Comparison of ENCODE assay signal across 11 cellular contexts in genomic region chr14:63933110-63933509, GRCh38.
DNase-seq lines count a peak whose midpoint lies in the region; ATAC-seq and TF ChIP-seq lines count a peak whose summit lies in the region.
"Had no signal": no experiment of that assay in that cellular context is flagged by ENCODE, and none has a peak within 500 bp of the region (broad histone marks: within the 10 kb centered on the region; RNA-seq: fewer than 3 reads in every experiment).

No MANE protein-coding gene starts in this region.

- no peak for TF ChIP-seq CTCF in GM23338 (conservative IDR thresholded peaks at IDR 0.05; ENCODE audit: low read depth in 2 of 2)

- DNase-seq in GM23338 (ENCODE audit: low spot score) = no peak
- DNase-seq in immature natural killer cell = no peak
- no peak for DNase-seq in stimulated activated naive B cell treated with anti-CD40 and anti-IgM and Interleukin-4, amounts not matched to agents 10 μg/mL and 1 μg/mL and 100 μg/mL, for 72 hours
- no peak for DNase-seq in naive thymus-derived CD8-positive, alpha-beta T cell
- no peak for DNase-seq in stimulated activated CD4-positive, alpha-beta T cell treated with anti-CD3 and anti-CD28 coated beads, Interleukin-12 subunit alpha, Interleukin-12 subunit beta, amount 100 ng/mL, for 4 hours
- DNase-seq in substantia nigra (lab: John Stamatoyannopoulos, UW) = no peak
- DNase-seq: activated CD4-positive, alpha-beta T cell treated with anti-CD3 and anti-CD28 coated beads for 4 hours; NCI-H1092 treated with DMSO at 0.1 percent for 48 hours had no signal

- H3K36me3 ChIP-seq in ACC112 (ENCODE audit: insufficient read depth, low read length) (no peaks in the 10 kb centered on the region), GM23338 (ENCODE audit: insufficient read depth) (no peaks in the 10 kb centered on the region)

- POLR2A ChIA-PET in naive thymus-derived CD8-positive, alpha-beta T cell (lab: Charles Lee) = interaction anchor here (0.6 kb wide), 1 partner anchor 1104 kb away, joined by 4 read pairs; no protein-coding TSS in a partner anchor

- H2AFZ ChIP-seq in ACC112 (ENCODE audit: low read length, unreplicated experiment) = no peak overlapping the region
- no peak overlapping the region for H2AFZ ChIP-seq in GM23338

- H3K4me1 ChIP-seq in ACC112 (ENCODE audit: control insufficient read depth, insufficient read depth, low read length, unreplicated experiment) = no peaks in the 10 kb centered on the region
- H3K4me1 ChIP-seq in GM23338 (ENCODE audit: insufficient read depth) = peaks cover 14% of the 10 kb centered on the region

- peaks cover 4% of the 10 kb centered on the region; the same call in 1 of the 3 replicates for H3K36me3 Mint-ChIP-seq in GM23338 (ENCODE audit: low read depth)
- peaks cover 20% of the 10 kb centered on the region for H3K36me3 Mint-ChIP-seq in T-helper 1 cell treated with Interleukin-12 subunit alpha and Interleukin-12 subunit beta and Interleukin-4 antibody, amounts not matched to agents 30 μg/mL and 1 μg/mL, for 36 hours (ENCODE audit: low read depth)
- peaks cover 4 to 5% (median 5%) of the 10 kb centered on the region in 3 donors for H3K36me3 Mint-ChIP-seq in immature natural killer cell
- H3K36me3 Mint-ChIP-seq in stimulated activated naive B cell treated with anti-CD40 and anti-IgM and Interleukin-4, amounts not matched to agents 10 μg/mL and 1 μg/mL and 100 μg/mL, for 72 hours = peaks cover 0 to 6% of the 10 kb centered on the region in 2 donors
- H3K36me3 Mint-ChIP-seq in naive thymus-derived CD8-positive, alpha-beta T cell = peaks cover under 1 to 13% (median 5%) of the 10 kb centered on the region in 3 donors

- H3K4me3 Mint-ChIP-seq in GM23338 (no peak overlapping the region), immature natural killer cell (peak overlapping the region in 1 of 5 donors; percentile 57)
- H3K4me3 Mint-ChIP-seq in T-helper 1 cell treated with Interleukin-12 subunit alpha and Interleukin-12 subunit beta and Interleukin-4 antibody, amounts not matched to agents 30 μg/mL and 1 μg/mL, for 36 hours = peak overlapping the region; percentile 45
- H3K4me3 Mint-ChIP-seq in stimulated activated naive B cell treated with anti-CD40 and anti-IgM and Interleukin-4, amounts not matched to agents 10 μg/mL and 1 μg/mL and 100 μg/mL, for 72 hours = no peak overlapping the region
- peak overlapping the region in 5 of 10 donors; percentile 11 to 34 (median 20) for H3K4me3 Mint-ChIP-seq in naive thymus-derived CD8-positive, alpha-beta T cell

- H3K27me3 Mint-ChIP-seq in GM23338 (ENCODE audit: insufficient read depth, low read depth, poor library complexity) (no peaks in the 10 kb centered on the region), immature natural killer cell (ENCODE audit: low read depth in 3 of 3) (peaks cover 0 to 1% (median 0%) of the 10 kb centered on the region in 3 donors)
- H3K27me3 Mint-ChIP-seq in T-helper 1 cell treated with Interleukin-12 subunit alpha and Interleukin-12 subunit beta and Interleukin-4 antibody, amounts not matched to agents 30 μg/mL and 1 μg/mL, for 36 hours (ENCODE audit: low read depth) = no peaks in the 10 kb centered on the region
- no peaks in the 10 kb centered on the region for H3K27me3 Mint-ChIP-seq in stimulated activated naive B cell treated with anti-CD40 and anti-IgM and Interleukin-4, amounts not matched to agents 10 μg/mL and 1 μg/mL and 100 μg/mL, for 72 hours
- H3K27me3 Mint-ChIP-seq in naive thymus-derived CD8-positive, alpha-beta T cell = no peaks in the 10 kb centered on the region

- no peaks in the 10 kb centered on the region for H3K27me3 ChIP-seq in ACC112 (ENCODE audit: insufficient read depth, low read length)
- H3K27me3 ChIP-seq in GM23338 (ENCODE audit: insufficient read depth) = no peaks in the 10 kb centered on the region
- H3K27me3 ChIP-seq: BLaER1 had no signal

- no peaks in the 10 kb centered on the region; the same call in 1 of the 2 replicates for H4K20me1 ChIP-seq in GM23338 (replicated peaks; ENCODE audit: insufficient read depth)
- H4K20me1 ChIP-seq: BLaER1 had no signal

- H3K79me2 ChIP-seq in ACC112 (ENCODE audit: control insufficient read depth, insufficient read depth, low read length, unreplicated experiment) (no peaks in the 10 kb centered on the region), GM23338 (replicated peaks; ENCODE audit: insufficient read depth) (no peaks in the 10 kb centered on the region)

- H3K9me2 ChIP-seq in GM23338 (ENCODE audit: insufficient read depth) = peaks cover 7% of the 10 kb centered on the region; the same call in 1 of the 2 replicates

- ATAC-seq in GM23338 = peak; percentile 60
- no peak for ATAC-seq in stimulated activated naive B cell treated with anti-CD40 and anti-IgM and Interleukin-4, amounts not matched to agents 10 μg/mL and 1 μg/mL and 100 μg/mL, for 72 hours (replicated peaks)
- ATAC-seq in naive thymus-derived CD8-positive, alpha-beta T cell = no peak

- peaks cover 28% of the 10 kb centered on the region for H3K4me1 Mint-ChIP-seq in GM23338
- H3K4me1 Mint-ChIP-seq in T-helper 1 cell treated with Interleukin-12 subunit alpha and Interleukin-12 subunit beta and Interleukin-4 antibody, amounts not matched to agents 30 μg/mL and 1 μg/mL, for 36 hours (ENCODE audit: low read depth) = peaks cover 23% of the 10 kb centered on the region
- peaks cover 25 to 41% of the 10 kb centered on the region in 2 donors for H3K4me1 Mint-ChIP-seq in immature natural killer cell
- H3K4me1 Mint-ChIP-seq in stimulated activated naive B cell treated with anti-CD40 and anti-IgM and Interleukin-4, amounts not matched to agents 10 μg/mL and 1 μg/mL and 100 μg/mL, for 72 hours = peaks cover 3 to 5% of the 10 kb centered on the region in 2 donors
- peaks cover 9 to 17% (median 14%) of the 10 kb centered on the region in 4 donors for H3K4me1 Mint-ChIP-seq in naive thymus-derived CD8-positive, alpha-beta T cell

- H3K27ac Mint-ChIP-seq in GM23338 (no peak overlapping the region), immature natural killer cell (peak overlapping the region in 5 of 6 donors; percentile 2 to 61 (median 31))
- H3K27ac Mint-ChIP-seq in T-helper 1 cell treated with Interleukin-12 subunit alpha and Interleukin-12 subunit beta and Interleukin-4 antibody, amounts not matched to agents 30 μg/mL and 1 μg/mL, for 36 hours = peak overlapping the region; percentile 21
- H3K27ac Mint-ChIP-seq in stimulated activated naive B cell treated with anti-CD40 and anti-IgM and Interleukin-4, amounts not matched to agents 10 μg/mL and 1 μg/mL and 100 μg/mL, for 72 hours = no peak overlapping the region
- peak overlapping the region in 5 of 10 donors; percentile 0 to 52 (median 37) for H3K27ac Mint-ChIP-seq in naive thymus-derived CD8-positive, alpha-beta T cell

- H3K9me3 Mint-ChIP-seq in GM23338 (no peaks in the 10 kb centered on the region), immature natural killer cell (peaks cover 0 to 3% (median 0%) of the 10 kb centered on the region in 6 donors)
- no peaks in the 10 kb centered on the region for H3K9me3 Mint-ChIP-seq in T-helper 1 cell treated with Interleukin-12 subunit alpha and Interleukin-12 subunit beta and Interleukin-4 antibody, amounts not matched to agents 30 μg/mL and 1 μg/mL, for 36 hours
- H3K9me3 Mint-ChIP-seq in stimulated activated naive B cell treated with anti-CD40 and anti-IgM and Interleukin-4, amounts not matched to agents 10 μg/mL and 1 μg/mL and 100 μg/mL, for 72 hours = no peaks in the 10 kb centered on the region
- H3K9me3 Mint-ChIP-seq in naive thymus-derived CD8-positive, alpha-beta T cell = no peaks in the 10 kb centered on the region

- no peaks in the 10 kb centered on the region for H3F3A ChIP-seq in GM23338 (replicated peaks; ENCODE audit: low read depth)

- H3K27ac ChIP-seq in ACC112 (ENCODE audit: low read depth, low read length) (no peak overlapping the region), GM23338 (ENCODE audit: low read depth) (no peak overlapping the region), substantia nigra (ENCODE audit: low read depth, low read length, poor library complexity, severe bottlenecking) (no peak overlapping the region)
- H3K27ac ChIP-seq: BLaER1 had no signal

- H3K4me3 ChIP-seq in ACC112 (ENCODE audit: low read depth, low read length) (peak overlapping the region; percentile 26; the same call in 1 of the 2 replicates), GM23338 (no peak overlapping the region)
- H3K4me3 ChIP-seq: BLaER1 had no signal

- H3K4me2 ChIP-seq in GM23338 = no peak overlapping the region
- H3K4me2 ChIP-seq: BLaER1 had no signal

Comparison
In these comparisons a context has a peak if more than half of its experiments do, and no peak if none do; other contexts are left out.
1. H3K27ac Mint-ChIP-seq: peak in T-helper 1 cell treated with Interleukin-12 subunit alpha and Interleukin-12 subunit beta and Interleukin-4 antibody, amounts not matched to agents 30 μg/mL and 1 μg/mL, for 36 hours (single experiment) and immature natural killer cell (5 of 6); none in GM23338 (single experiment) and stimulated activated naive B cell treated with anti-CD40 and anti-IgM and Interleukin-4, amounts not matched to agents 10 μg/mL and 1 μg/mL and 100 μg/mL, for 72 hours (single experiment).